Comparison of ENCODE assay signal across 22 cellular contexts in genomic region chr5:178222292-178222691, GRCh38. TPM values are rescaled to one million over a fixed set of nuclear protein-coding genes. Genes with fewer than 3 reads are reported as not detected.
A peak's percentile ranks its signal among the peaks of the same experiment; 100 is the strongest.
DNase-seq lines count a peak whose midpoint lies in the region; ATAC-seq, FAIRE-seq and TF ChIP-seq lines count a peak whose summit lies in the region.
"Had no signal": no experiment of that assay in that cellular context is flagged by ENCODE, and none has a peak within 500 bp of the region (broad histone marks: within the 10 kb centered on the region; RNA-seq: fewer than 3 reads in every experiment).

No MANE protein-coding gene starts in this region.

- in situ Hi-C loops in K562 (cut with MboI): no loop called here

- peaks cover 5% of the 10 kb centered on the region for H3K9me1 ChIP-seq in K562 (ENCODE audit: control insufficient read depth, insufficient read depth, low read length)

- H3K27ac Mint-ChIP-seq in neural crest cell (ENCODE audit: unreplicated experiment): no peak overlapping the region
- H3K27ac Mint-ChIP-seq in stimulated activated naive B cell treated with anti-CD40 and anti-IgM and Interleukin-4, amounts not matched to agents 10 μg/mL and 1 μg/mL and 100 μg/mL, for 72 hours: peak overlapping the region; percentile 7

- ATAC-seq in heart right ventricle (no peak), K562 (no peak), HG03442 (IDR thresholded peaks at IDR 0.05; ENCODE audit: unreplicated experiment) (no peak)
- ATAC-seq in stimulated activated naive B cell treated with anti-CD40 and anti-IgM and Interleukin-4, amounts not matched to agents 10 μg/mL and 1 μg/mL and 100 μg/mL, for 72 hours (replicated peaks): peak in 1 of 2 donors; percentile 16

- no peak for TF ChIP-seq POLR2A in K562 (conservative IDR thresholded peaks at IDR 0.05)

- intact Hi-C loops in left ventricle myocardium inferior (cut with micrococcal nuclease): no loop called here
- intact Hi-C loops in heart right ventricle (cut with DNase I): no loop called here
- intact Hi-C loops in K562 (cut with micrococcal nuclease): no loop called here
- intact Hi-C loops in A673 (cut with micrococcal nuclease; ENCODE audit: unreplicated experiment): no loop called here

- H3K4me3 Mint-ChIP-seq in neural crest cell: peak overlapping the region; percentile 4
- no peak overlapping the region for H3K4me3 Mint-ChIP-seq in stimulated activated naive B cell treated with anti-CD40 and anti-IgM and Interleukin-4, amounts not matched to agents 10 μg/mL and 1 μg/mL and 100 μg/mL, for 72 hours
- H3K4me3 Mint-ChIP-seq: CD8-positive, alpha-beta memory T cell; HFFc6 had no signal

- TF ChIP-seq CTCF in left ventricle myocardium inferior (IDR thresholded peaks at IDR 0.05; ENCODE audit: borderline replicate concordance) (no peak), heart right ventricle (IDR thresholded peaks at IDR 0.05) (no peak), K562 (IDR thresholded peaks at IDR 0.05 in 2 of 3, conservative IDR thresholded peaks at IDR 0.05 in 1 of 3; ENCODE audit: insufficient read depth in 2 of 3, low read depth in 1 of 3, low read length in 3 of 3) (no peak), neural crest cell (conservative IDR thresholded peaks at IDR 0.05) (no peak), A673 (conservative IDR thresholded peaks at IDR 0.05; ENCODE audit: low read depth, low read length) (no peak)

- TF ChIP-seq EP300 in K562 (IDR thresholded peaks at IDR 0.05; ENCODE audit: low read length): no peak

- peaks cover 5% of the 10 kb centered on the region for H3K27me3 Mint-ChIP-seq in neural crest cell (ENCODE audit: low read depth)
- no peaks in the 10 kb centered on the region for H3K27me3 Mint-ChIP-seq in stimulated activated naive B cell treated with anti-CD40 and anti-IgM and Interleukin-4, amounts not matched to agents 10 μg/mL and 1 μg/mL and 100 μg/mL, for 72 hours
- H3K27me3 Mint-ChIP-seq: CD8-positive, alpha-beta memory T cell had no signal

- H3K27me3 ChIP-seq in left ventricle myocardium inferior (ENCODE audit: low read depth): no peaks in the 10 kb centered on the region
- no peaks in the 10 kb centered on the region for H3K27me3 ChIP-seq in heart right ventricle
- H3K27me3 ChIP-seq in K562 (ENCODE audit: control insufficient read depth in 2 of 2, insufficient read depth in 2 of 2, low read length in 2 of 2): no peaks in the 10 kb centered on the region
- H3K27me3 ChIP-seq in A673 (replicated peaks; ENCODE audit: insufficient read depth, low read depth, low read length, poor library complexity): no peaks in the 10 kb centered on the region

- H3K27ac ChIP-seq in left ventricle myocardium inferior (replicated peaks): no peak overlapping the region
- no peak overlapping the region for H3K27ac ChIP-seq in heart right ventricle
- no peak overlapping the region for H3K27ac ChIP-seq in K562 (ENCODE audit: extremely low read depth, low read depth, low read length)
- H3K27ac ChIP-seq in A673 (ENCODE audit: low read depth, low read length, poor library complexity, severe bottlenecking): no peak overlapping the region
- H3K27ac ChIP-seq: SK-N-MC had no signal

- no peak for FAIRE-seq in K562 (lab: Jason Lieb, UNC)
- FAIRE-seq: A204.1, H54, RCC 7860 had no signal

- TF ChIP-seq RAD21 in K562 (CRISPR knock-in tag; conservative IDR thresholded peaks at IDR 0.05 in 1 of 2, IDR thresholded peaks at IDR 0.05 in 1 of 2): no peak

- peaks cover 8% of the 10 kb centered on the region for H3K4me1 ChIP-seq in left ventricle myocardium inferior
- H3K4me1 ChIP-seq in heart right ventricle: peaks cover 0 to 11% (median 0%) of the 10 kb centered on the region in 9 donors
- peaks cover 7 to 20% of the 10 kb centered on the region in 2 experiments; a peak in 3 of 5 replicates for H3K4me1 ChIP-seq in K562 (replicated peaks in 1 of 2; ENCODE audit: control insufficient read depth in 2 of 2, insufficient read depth in 2 of 2, low read length in 2 of 2)
- no peaks in the 10 kb centered on the region for H3K4me1 ChIP-seq in A673 (ENCODE audit: insufficient read depth, low read length, poor library complexity, severe bottlenecking)

- no peak overlapping the region for H3K4me2 ChIP-seq in K562 (ENCODE audit: insufficient read depth, low read length)

- H3K36me3 ChIP-seq in left ventricle myocardium inferior (peaks cover 72% of the 10 kb centered on the region), heart right ventricle (peaks cover 0 to 95% (median 24%) of the 10 kb centered on the region in 9 donors), K562 (ENCODE audit: control insufficient read depth, insufficient read depth, low read length) (peaks cover 73% of the 10 kb centered on the region; the same call in 2 of the 3 replicates), A673 (ENCODE audit: insufficient read depth, low read length, poor library complexity, severe bottlenecking) (peaks cover 4% of the 10 kb centered on the region)

- 97 to 99% methylated on average over 15 of the region's 15 CpGs for WGBS in heart right ventricle, 2 donors
- 92% methylated on average over 15 of the region's 15 CpGs for WGBS in K562 (ENCODE audit: insufficient coverage, low coverage, missing lambda C conversion rate)

- DNase-seq in left ventricle myocardium inferior (peak; percentile 9), heart right ventricle (no peak), K562 (ENCODE audit: extremely low read depth in 1 of 4, low spot score in 3 of 4) (no peak), neural crest cell (ENCODE audit: low read depth, low spot score) (no peak), A673 (ENCODE audit: low spot score) (no peak)
- no peak for DNase-seq in stimulated activated naive B cell treated with anti-CD40 and anti-IgM and Interleukin-4, amounts not matched to agents 10 μg/mL and 1 μg/mL and 100 μg/mL, for 72 hours
- DNase-seq in activated naive CD4-positive, alpha-beta T cell (lab: John Stamatoyannopoulos, UW): no peak
- DNase-seq: CD8-positive, alpha-beta memory T cell; HFFc6; NCI-H1092 treated with DMSO at 0.1 percent for 48 hours; NCI-H2081 treated with DMSO at 0.1 percent for 48 hours; NCI-H510A; NCI-H774; SHP77 had no signal

- no TSS peak for BruUV-seq in K562 (replicated peaks; lab: Mats Ljungman, UMichigan)
- no TSS peak for BruUV-seq in A673 (replicated peaks; lab: Mats Ljungman, UMichigan)

- CTCF ChIA-PET in K562 (lab: Yijun Ruan, JAX; ENCODE audit: low intra/inter-chr PET ratio) (no interaction called here), A673 (lab: Charles Lee) (no interaction called here)

- H4K20me1 ChIP-seq in K562 (replicated peaks; ENCODE audit: control insufficient read depth, insufficient read depth, low read length): peaks cover 9% of the 10 kb centered on the region

- POLR2A ChIA-PET in K562 (lab: Yijun Ruan, JAX) (interaction anchor here (2.2 to 13.2 kb wide), 2 partner anchors 9 to 11 kb away, joined by 14 to 162 read pairs; partner anchors contain the start of gene PHYKPL), A673 (lab: Charles Lee; ENCODE audit: low non-redundant PET) (no interaction called here)

- H3K9me3 ChIP-seq in left ventricle myocardium inferior (replicated peaks) (peaks cover 3% of the 10 kb centered on the region), heart right ventricle (no peaks in the 10 kb centered on the region), K562 (replicated peaks; ENCODE audit: control insufficient read depth, insufficient read depth, low read depth, low read length) (no peaks in the 10 kb centered on the region), A673 (ENCODE audit: low read depth, low read length, poor library complexity, severe bottlenecking) (no peaks in the 10 kb centered on the region)

- H3K36me3 Mint-ChIP-seq in neural crest cell (ENCODE audit: low read depth): peaks cover 27% of the 10 kb centered on the region
- peaks cover 52 to 70% of the 10 kb centered on the region in 2 donors for H3K36me3 Mint-ChIP-seq in stimulated activated naive B cell treated with anti-CD40 and anti-IgM and Interleukin-4, amounts not matched to agents 10 μg/mL and 1 μg/mL and 100 μg/mL, for 72 hours

- peaks cover 15% of the 10 kb centered on the region for H3K4me1 Mint-ChIP-seq in neural crest cell
- H3K4me1 Mint-ChIP-seq in stimulated activated naive B cell treated with anti-CD40 and anti-IgM and Interleukin-4, amounts not matched to agents 10 μg/mL and 1 μg/mL and 100 μg/mL, for 72 hours: peaks cover 23 to 35% of the 10 kb centered on the region in 2 donors

- no peaks in the 10 kb centered on the region for H3K79me2 ChIP-seq in K562 (ENCODE audit: control insufficient read depth, insufficient read depth, low read length)

- no peaks in the 10 kb centered on the region for H3K9me3 Mint-ChIP-seq in neural crest cell
- peaks cover 0 to under 1% of the 10 kb centered on the region in 2 donors for H3K9me3 Mint-ChIP-seq in stimulated activated naive B cell treated with anti-CD40 and anti-IgM and Interleukin-4, amounts not matched to agents 10 μg/mL and 1 μg/mL and 100 μg/mL, for 72 hours
- H3K9me3 Mint-ChIP-seq: CD8-positive, alpha-beta memory T cell; HFFc6 had no signal

- H3K9ac ChIP-seq in K562 (ENCODE audit: insufficient read depth in 1 of 2, low read depth in 2 of 2, low read length in 2 of 2): peak overlapping the region in 1 of 2 experiments; percentile 41; a peak in 1 of 4 replicates

- H3K4me3 ChIP-seq in left ventricle myocardium inferior (no peak overlapping the region), heart right ventricle (no peak overlapping the region), K562 (no peak overlapping the region), A673 (ENCODE audit: low read depth, low read length, poor library complexity, severe bottlenecking) (no peak overlapping the region)
- H3K4me3 ChIP-seq: SK-N-MC had no signal

- no peak overlapping the region for H2AFZ ChIP-seq in K562 (ENCODE audit: low read depth, low read length)

RNA-seq across cellular contexts. Expression of gene PHYKPL, which starts 10.3 kb away (rescaled TPM):
- total RNA-seq in left ventricle myocardium inferior (34.0 TPM), heart right ventricle (10 to 100 TPM; 30.5 to 50.6 (median 37.3) TPM), K562 (2014; rRNA removed) (18.6 and 21.6 TPM in 2 replicates), K562 (2014; rRNA removed; fragmentation: Illumina TruSeq; extraction: Trizol) (13.9 and 18.4 TPM in 2 replicates), K562 (2015; rRNA removed; fragmentation: Illumina TruSeq; extraction: Trizol) (16.7 and 17.1 TPM in 2 replicates), K562 (2021) (34.0 and 34.7 TPM in 2 replicates), neural crest cell (53.9 and 55.7 TPM in 2 replicates), A673 (2021) (43.9 and 49.0 TPM in 2 replicates)
- polyA plus RNA-seq in heart right ventricle (10 to 100 TPM; 24.8 to 59.8 TPM), K562 (2011; rRNA removed) (25.6 and 40.7 TPM in 2 replicates), K562 (2014; fragmentation: Illumina TruSeq; extraction: Trizol) (19.6 and 20.1 TPM in 2 replicates), K562 (2014; fragmentation: Nextera tagmentation; extraction: Ambion mirVana) (1 to 10 TPM; 4.7 to 6.5 TPM), K562 (2014; rRNA removed) (31.9 and 32.0 TPM in 2 replicates)
- total RNA-seq in K562 (2011; cell fraction: chromatin; rRNA removed; ENCODE audit: low replicate concordance): 203 and 378 TPM in 2 replicates
- total RNA-seq in K562 (2011; cell fraction: nucleolus; rRNA removed): 205 and 217 TPM in 2 replicates
- total RNA-seq in K562 (2011; cell fraction: nucleoplasm; rRNA removed): 219 and 287 TPM in 2 replicates
- 18.3 and 25.8 TPM in 2 replicates for polyA plus RNA-seq in K562 (2011; cell fraction: cytosol; rRNA removed)
- polyA plus RNA-seq in K562 (2011; cell fraction: nucleus; rRNA removed): 126 and 156 TPM in 2 replicates
- 19.8 and 52.3 TPM in 2 replicates for polyA plus RNA-seq in K562 (2012)
- 33.9 and 36.4 TPM in 2 replicates for polyA minus RNA-seq in K562 (2011; rRNA and poly(A)+ RNA removed)
- 9.2 and 15.5 TPM in 2 replicates for polyA minus RNA-seq in K562 (2011; cell fraction: cytosol; rRNA and poly(A)+ RNA removed)
- 71.5 and 72.2 TPM in 2 replicates for polyA minus RNA-seq in K562 (2011; cell fraction: nucleus; rRNA and poly(A)+ RNA removed)

RNA-seq across cellular contexts. Expression of gene HNRNPAB, which starts 18.0 kb away (rescaled TPM):
- total RNA-seq in left ventricle myocardium inferior (85.2 TPM), heart right ventricle (100 to 1,000 TPM in 2 of 10 donors, 10 to 100 TPM in 8; 70.8 to 132 (median 81.4) TPM), K562 (2014; rRNA removed) (236 and 251 TPM in 2 replicates), K562 (2014; rRNA removed; fragmentation: Illumina TruSeq; extraction: Trizol) (193 and 210 TPM in 2 replicates), K562 (2015; rRNA removed; fragmentation: Illumina TruSeq; extraction: Trizol) (213 and 223 TPM in 2 replicates), K562 (2021) (299 and 351 TPM in 2 replicates), neural crest cell (464 and 466 TPM in 2 replicates), A673 (2021) (369 and 408 TPM in 2 replicates)
- polyA plus RNA-seq in heart right ventricle (100 to 1,000 TPM in 1 of 2 donors, 10 to 100 TPM in 1; 84.6 to 140 TPM), K562 (2011; rRNA removed) (160 and 253 TPM in 2 replicates), K562 (2014; fragmentation: Illumina TruSeq; extraction: Trizol) (284 and 307 TPM in 2 replicates), K562 (2014; fragmentation: Nextera tagmentation; extraction: Ambion mirVana) (10 to 100 TPM; 34.6 to 44.7 TPM), K562 (2014; rRNA removed) (404 and 425 TPM in 2 replicates)
- total RNA-seq in K562 (2011; cell fraction: chromatin; rRNA removed; ENCODE audit: low replicate concordance): 107 and 112 TPM in 2 replicates
- 50.4 and 55.9 TPM in 2 replicates for total RNA-seq in K562 (2011; cell fraction: nucleolus; rRNA removed)
- 93.1 and 119 TPM in 2 replicates for total RNA-seq in K562 (2011; cell fraction: nucleoplasm; rRNA removed)
- polyA plus RNA-seq in K562 (2011; cell fraction: cytosol; rRNA removed): 229 and 236 TPM in 2 replicates
- polyA plus RNA-seq in K562 (2011; cell fraction: nucleus; rRNA removed): 131 TPM in 2 replicates
- 175 and 305 TPM in 2 replicates for polyA plus RNA-seq in K562 (2012)
- 75.6 and 103 TPM in 2 replicates for polyA minus RNA-seq in K562 (2011; rRNA and poly(A)+ RNA removed)
- 69.1 and 82.2 TPM in 2 replicates for polyA minus RNA-seq in K562 (2011; cell fraction: cytosol; rRNA and poly(A)+ RNA removed)
- polyA minus RNA-seq in K562 (2011; cell fraction: nucleus; rRNA and poly(A)+ RNA removed): 31.9 and 48.4 TPM in 2 replicates

RNA-seq across cellular contexts. Expression of gene GMCL2, which starts 35.1 kb away (rescaled TPM):
- not detected for total RNA-seq in left ventricle myocardium inferior
- total RNA-seq in heart right ventricle: not detected
- polyA plus RNA-seq in heart right ventricle: not detected
- total RNA-seq in K562 (2011; cell fraction: chromatin; rRNA removed; ENCODE audit: low replicate concordance): 0.14 TPM in 1 of 2 replicates, not detected in the other
- total RNA-seq in K562 (2011; cell fraction: nucleolus; rRNA removed): not detected in 2 replicates
- total RNA-seq in K562 (2011; cell fraction: nucleoplasm; rRNA removed): not detected in 2 replicates
- not detected in 2 replicates for total RNA-seq in K562 (2014; rRNA removed)
- 0.04 TPM in 1 of 2 replicates, not detected in the other for total RNA-seq in K562 (2014; rRNA removed; fragmentation: Illumina TruSeq; extraction: Trizol)
- not detected in 2 replicates for total RNA-seq in K562 (2015; rRNA removed; fragmentation: Illumina TruSeq; extraction: Trizol)
- total RNA-seq in K562 (2021): not detected in 2 replicates
- polyA plus RNA-seq in K562 (2011; rRNA removed): 0.03 TPM in 1 of 2 replicates, not detected in the other
- polyA plus RNA-seq in K562 (2011; cell fraction: cytosol; rRNA removed): not detected in 2 replicates
- not detected in 2 replicates for polyA plus RNA-seq in K562 (2011; cell fraction: nucleus; rRNA removed)
- not detected in 2 replicates for polyA plus RNA-seq in K562 (2012)
- polyA plus RNA-seq in K562 (2014; fragmentation: Illumina TruSeq; extraction: Trizol): not detected in 2 replicates
- not detected for polyA plus RNA-seq in K562 (2014; fragmentation: Nextera tagmentation; extraction: Ambion mirVana)
- not detected in 2 replicates for polyA plus RNA-seq in K562 (2014; rRNA removed)
- polyA minus RNA-seq in K562 (2011; rRNA and poly(A)+ RNA removed): 0.06 TPM in 1 of 2 replicates, not detected in the other
- not detected in 2 replicates for polyA minus RNA-seq in K562 (2011; cell fraction: cytosol; rRNA and poly(A)+ RNA removed)
- polyA minus RNA-seq in K562 (2011; cell fraction: nucleus; rRNA and poly(A)+ RNA removed): not detected in 2 replicates
- total RNA-seq in neural crest cell: not detected in 2 replicates
- total RNA-seq in A673 (2021): not detected in 2 replicates
- total RNA-seq: CD8-positive, alpha-beta memory T cell; HFFc6; LHCN-M2; OCI-LY7 had no signal
- polyA plus RNA-seq: BJ; CD8-positive, alpha-beta memory T cell had no signal
